Comparison of ENCODE assay signal across 8 cellular contexts in genomic region chr7:64569372-64570361, GRCh38. TPM values are rescaled to one million over a fixed set of nuclear protein-coding genes. Genes with fewer than 3 reads are reported as not detected.
DNase-seq lines count a peak whose midpoint lies in the region; FAIRE-seq and TF ChIP-seq lines count a peak whose summit lies in the region.
"Not testable (repeated sequence)": the region's sequence is repeated elsewhere in the genome, so short reads cannot be mapped to it uniquely, and the experiment has no call there.

No MANE protein-coding gene starts in this region.

- DNase-seq in DMS79 treated with DMSO at 0.1 percent for 48 hours (lab: John Stamatoyannopoulos, UW) (peak; percentile 38), NCI-H345 treated with DMSO at 0.1 percent for 48 hours (lab: John Stamatoyannopoulos, UW; ENCODE audit: unreplicated experiment) (peak; percentile 35), astrocyte (ENCODE audit: low read depth) (peak; percentile 22), medulla oblongata (ENCODE audit: extremely low spot score) (peak; percentile 41), tibial artery (peak; percentile 31 to 78)
- peak; percentile 64 for DNase-seq in activated CD4-positive, alpha-beta memory T cell treated with anti-CD3 and anti-CD28 coated beads for 36 hours
- not testable (repeated sequence) for DNase-seq in fibroblast of the aortic adventitia (ENCODE audit: low read depth)
- DNase-seq in stimulated activated CD4-positive, alpha-beta T cell treated with anti-CD3 and anti-CD28 coated beads, Interleukin-12 subunit alpha, Interleukin-12 subunit beta, amount 100 ng/mL, for 24 hours (ENCODE audit: low read depth in 2 of 2), result peak; percentile 7 to 16

- not testable (repeated sequence) for H3K36me3 Mint-ChIP-seq in activated CD4-positive, alpha-beta memory T cell treated with anti-CD3 and anti-CD28 coated beads for 36 hours; astrocyte (ENCODE audit: low read depth, unreplicated experiment)

- H3K27ac Mint-ChIP-seq in activated CD4-positive, alpha-beta memory T cell treated with anti-CD3 and anti-CD28 coated beads for 36 hours; astrocyte (ENCODE audit: unreplicated experiment): not testable (repeated sequence)

- H3K9me3 Mint-ChIP-seq in activated CD4-positive, alpha-beta memory T cell treated with anti-CD3 and anti-CD28 coated beads for 36 hours; astrocyte (ENCODE audit: unreplicated experiment): not testable (repeated sequence)

- H3K4me3 ChIP-seq in astrocyte (ENCODE audit: insufficient read depth, low read depth, low read length), result peak overlapping the region; percentile 51
- H3K4me3 ChIP-seq in fibroblast of the aortic adventitia (ENCODE audit: low read depth, low read length), result peak overlapping the region; percentile 22
- peak overlapping the region; percentile 52 to 66 for H3K4me3 ChIP-seq in tibial artery

- not testable (repeated sequence) for H3K27me3 ChIP-seq in astrocyte (ENCODE audit: insufficient read depth, low read length); tibial artery

- H3K9me3 ChIP-seq in astrocyte (ENCODE audit: insufficient read depth, low read depth, low read length); tibial artery: not testable (repeated sequence)

- TF ChIP-seq CTCF in astrocyte (IDR thresholded peaks at IDR 0.05; ENCODE audit: insufficient read depth, low read depth, low read length), result peak; percentile 9
- not testable (repeated sequence) for TF ChIP-seq CTCF in fibroblast of the aortic adventitia (IDR thresholded peaks at IDR 0.05; ENCODE audit: insufficient read depth, low read length)
- peak; percentile 9 to 26 for TF ChIP-seq CTCF in tibial artery (IDR thresholded peaks at IDR 0.05)

- H4K20me1 ChIP-seq in astrocyte (ENCODE audit: insufficient read depth, low read length), result not testable (repeated sequence)

- peak overlapping the region; percentile 23 for H3K9ac ChIP-seq in astrocyte (ENCODE audit: low read length)

- CTCF ChIA-PET in activated CD4-positive, alpha-beta memory T cell treated with anti-CD3 and anti-CD28 coated beads for 36 hours (lab: Charles Lee), result not testable (repeated sequence)

- intact Hi-C loops in activated CD4-positive, alpha-beta memory T cell treated with anti-CD3 and anti-CD28 coated beads for 36 hours (cut with micrococcal nuclease), result loop anchor here (10.0 kb wide), 2 partner anchors 225 to 805 kb away; partner anchors contain the start of genes ZNF138 and ZNF92
- intact Hi-C loops in tibial artery (cut with DNase I; ENCODE audit: low total_unique reads), result not testable (repeated sequence)

- peaks cover 12% of the 10 kb centered on the region for H3K4me1 Mint-ChIP-seq in activated CD4-positive, alpha-beta memory T cell treated with anti-CD3 and anti-CD28 coated beads for 36 hours (ENCODE audit: low read depth)
- H3K4me1 Mint-ChIP-seq in astrocyte (ENCODE audit: low read depth, unreplicated experiment), result not testable (repeated sequence)

- FAIRE-seq in astrocyte (lab: Jason Lieb, UNC), result not testable (repeated sequence)

- peak overlapping the region; percentile 84 for H3K4me2 ChIP-seq in astrocyte (ENCODE audit: low read length)

- not testable (repeated sequence) for H3K27me3 Mint-ChIP-seq in activated CD4-positive, alpha-beta memory T cell treated with anti-CD3 and anti-CD28 coated beads for 36 hours
- H3K27me3 Mint-ChIP-seq in astrocyte (ENCODE audit: low read depth, unreplicated experiment), result peaks cover 13% of the 10 kb centered on the region

- peak overlapping the region; percentile 93 for H2AFZ ChIP-seq in astrocyte (ENCODE audit: low read depth, low read length)

- H3K27ac ChIP-seq in astrocyte (ENCODE audit: low read depth, low read length), result not testable (repeated sequence)
- peak overlapping the region; percentile 33 to 62 for H3K27ac ChIP-seq in tibial artery

- POLR2A ChIA-PET in activated CD4-positive, alpha-beta memory T cell treated with anti-CD3 and anti-CD28 coated beads for 36 hours (lab: Charles Lee), result not testable (repeated sequence)

- not testable (repeated sequence) for H3K36me3 ChIP-seq in astrocyte (ENCODE audit: insufficient read depth, low read length); tibial artery

- not testable (repeated sequence) for H3K79me2 ChIP-seq in astrocyte (ENCODE audit: insufficient read depth, low read length)

- H3K4me3 Mint-ChIP-seq in activated CD4-positive, alpha-beta memory T cell treated with anti-CD3 and anti-CD28 coated beads for 36 hours, result peak overlapping the region; percentile 83
- H3K4me3 Mint-ChIP-seq in astrocyte (ENCODE audit: unreplicated experiment), result peak overlapping the region; percentile 70

- not testable (repeated sequence) for H3K4me1 ChIP-seq in astrocyte (ENCODE audit: insufficient read depth, low read length)
- H3K4me1 ChIP-seq in tibial artery, result peaks cover 0 to 16% (median 7%) of the 10 kb centered on the region in 4 donors

RNA-seq across cellular contexts. Expression of gene ZNF680, which starts 6.8 kb away (rescaled TPM):
- total RNA-seq in activated CD4-positive, alpha-beta memory T cell treated with anti-CD3 and anti-CD28 coated beads for 36 hours, result 10 to 100 TPM; 13.0 to 13.5 TPM
- total RNA-seq in astrocyte, result 5.6 and 7.1 TPM in 2 replicates
- 14.6 and 20.4 TPM in 2 replicates for total RNA-seq in fibroblast of the aortic adventitia (ENCODE audit: low replicate concordance)
